ENCODE assay signal across 1 cellular context in genomic region chr7:43247757-43248156, GRCh38.
TF ChIP-seq lines count a peak whose summit lies in the region.

No MANE protein-coding gene starts in this region.

TF ChIP-seq in K562, 482 proteins besides CTCF, POLR2A, EP300 and RAD21 (continued from another document):
- TF ChIP-seq, protein P1, sequence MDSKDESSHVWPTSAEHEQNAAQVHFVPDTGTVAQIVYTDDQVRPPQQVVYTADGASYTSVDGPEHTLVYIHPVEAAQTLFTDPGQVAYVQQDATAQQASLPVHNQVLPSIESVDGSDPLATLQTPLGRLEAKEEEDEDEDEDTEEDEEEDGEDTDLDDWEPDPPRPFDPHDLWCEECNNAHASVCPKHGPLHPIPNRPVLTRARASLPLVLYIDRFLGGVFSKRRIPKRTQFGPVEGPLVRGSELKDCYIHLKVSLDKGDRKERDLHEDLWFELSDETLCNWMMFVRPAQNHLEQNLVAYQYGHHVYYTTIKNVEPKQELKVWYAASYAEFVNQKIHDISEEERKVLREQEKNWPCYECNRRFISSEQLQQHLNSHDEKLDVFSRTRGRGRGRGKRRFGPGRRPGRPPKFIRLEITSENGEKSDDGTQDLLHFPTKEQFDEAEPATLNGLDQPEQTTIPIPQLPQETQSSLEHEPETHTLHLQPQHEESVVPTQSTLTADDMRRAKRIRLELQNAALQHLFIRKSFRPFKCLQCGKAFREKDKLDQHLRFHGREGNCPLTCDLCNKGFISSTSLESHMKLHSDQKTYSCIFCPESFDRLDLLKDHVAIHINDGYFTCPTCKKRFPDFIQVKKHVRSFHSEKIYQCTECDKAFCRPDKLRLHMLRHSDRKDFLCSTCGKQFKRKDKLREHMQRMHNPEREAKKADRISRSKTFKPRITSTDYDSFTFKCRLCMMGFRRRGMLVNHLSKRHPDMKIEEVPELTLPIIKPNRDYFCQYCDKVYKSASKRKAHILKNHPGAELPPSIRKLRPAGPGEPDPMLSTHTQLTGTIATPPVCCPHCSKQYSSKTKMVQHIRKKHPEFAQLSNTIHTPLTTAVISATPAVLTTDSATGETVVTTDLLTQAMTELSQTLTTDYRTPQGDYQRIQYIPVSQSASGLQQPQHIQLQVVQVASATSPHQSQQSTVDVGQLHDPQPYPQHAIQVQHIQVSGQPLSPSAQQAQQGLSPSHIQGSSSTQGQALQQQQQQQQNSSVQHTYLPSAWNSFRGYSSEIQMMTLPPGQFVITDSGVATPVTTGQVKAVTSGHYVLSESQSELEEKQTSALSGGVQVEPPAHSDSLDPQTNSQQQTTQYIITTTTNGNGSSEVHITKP (IDR thresholded peaks at IDR 0.05; ENCODE audit: partially characterized antibody), result no peak
- TF ChIP-seq CBFA2T3 (IDR thresholded peaks at IDR 0.05), result no peak
- TF ChIP-seq ZNF282 (CRISPR knock-in tag; IDR thresholded peaks at IDR 0.05), result no peak
- TF ChIP-seq, protein P2, sequence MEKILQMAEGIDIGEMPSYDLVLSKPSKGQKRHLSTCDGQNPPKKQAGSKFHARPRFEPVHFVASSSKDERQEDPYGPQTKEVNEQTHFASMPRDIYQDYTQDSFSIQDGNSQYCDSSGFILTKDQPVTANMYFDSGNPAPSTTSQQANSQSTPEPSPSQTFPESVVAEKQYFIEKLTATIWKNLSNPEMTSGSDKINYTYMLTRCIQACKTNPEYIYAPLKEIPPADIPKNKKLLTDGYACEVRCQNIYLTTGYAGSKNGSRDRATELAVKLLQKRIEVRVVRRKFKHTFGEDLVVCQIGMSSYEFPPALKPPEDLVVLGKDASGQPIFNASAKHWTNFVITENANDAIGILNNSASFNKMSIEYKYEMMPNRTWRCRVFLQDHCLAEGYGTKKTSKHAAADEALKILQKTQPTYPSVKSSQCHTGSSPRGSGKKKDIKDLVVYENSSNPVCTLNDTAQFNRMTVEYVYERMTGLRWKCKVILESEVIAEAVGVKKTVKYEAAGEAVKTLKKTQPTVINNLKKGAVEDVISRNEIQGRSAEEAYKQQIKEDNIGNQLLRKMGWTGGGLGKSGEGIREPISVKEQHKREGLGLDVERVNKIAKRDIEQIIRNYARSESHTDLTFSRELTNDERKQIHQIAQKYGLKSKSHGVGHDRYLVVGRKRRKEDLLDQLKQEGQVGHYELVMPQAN (IDR thresholded peaks at IDR 0.05; ENCODE audit: borderline replicate concordance), result no peak
